In genomic region chr9:91044354-91044753, GRCh38 we compare ENCODE assay signal across 16 cellular contexts.
"Had no signal": no experiment of that assay in that cellular context is flagged by ENCODE, and none has a peak within 500 bp of the region (broad histone marks: within the 10 kb centered on the region; RNA-seq: fewer than 3 reads in every experiment).

No MANE protein-coding gene starts in this region.

- H3K4me2 ChIP-seq: SK-N-SH, smooth muscle cell had no signal

- H3K4me3 ChIP-seq: colonic mucosa, esophagus muscularis mucosa, mucosa of descending colon, sigmoid colon, smooth muscle cell had no signal

- H3K9me3 Mint-ChIP-seq: activated CD4-positive, alpha-beta T cell treated with anti-CD3 and anti-CD28 coated beads, Interleukin-2, amount 10 ng/mL, durations not matched to agents 7 days and 5 days; naive B cell; neural crest cell; stimulated activated memory B cell treated with anti-CD40 and anti-IgM and Interleukin-4, amounts not matched to agents 10 μg/mL and 1 μg/mL and 100 μg/mL, for 72 hours had no signal

- H3K4me1 ChIP-seq: colonic mucosa, esophagus muscularis mucosa, sigmoid colon had no signal

- H3K4me3 Mint-ChIP-seq: activated CD4-positive, alpha-beta T cell treated with anti-CD3 and anti-CD28 coated beads, Interleukin-2, amount 10 ng/mL, durations not matched to agents 7 days and 5 days; activated naive CD8-positive, alpha-beta T cell; naive B cell; neural crest cell; stimulated activated memory B cell treated with anti-CD40 and anti-IgM and Interleukin-4, amounts not matched to agents 10 μg/mL and 1 μg/mL and 100 μg/mL, for 72 hours had no signal

- DNase-seq: activated CD4-positive, alpha-beta T cell treated with anti-CD3 and anti-CD28 coated beads, Interleukin-2, amount 10 ng/mL, durations not matched to agents 7 days and 5 days; amniotic stem cell; colonic mucosa; left cardiac atrium; mesendoderm; mucosa of descending colon; naive B cell; posterior cingulate gyrus; sigmoid colon; SK-N-SH; stimulated activated CD4-positive, alpha-beta T cell treated with anti-CD3 and anti-CD28 coated beads, Interleukin-15, amount 100 ng/mL, for 24 hours had no signal

- H3K9ac ChIP-seq: SK-N-SH had no signal

- H3K36me3 Mint-ChIP-seq: naive B cell; stimulated activated memory B cell treated with anti-CD40 and anti-IgM and Interleukin-4, amounts not matched to agents 10 μg/mL and 1 μg/mL and 100 μg/mL, for 72 hours had no signal

- H3K36me3 ChIP-seq: colonic mucosa, esophagus muscularis mucosa, sigmoid colon had no signal

- H3K27ac ChIP-seq: colonic mucosa, esophagus muscularis mucosa had no signal

- H3K27ac Mint-ChIP-seq: activated CD4-positive, alpha-beta T cell treated with anti-CD3 and anti-CD28 coated beads, Interleukin-2, amount 10 ng/mL, durations not matched to agents 7 days and 5 days; naive B cell; stimulated activated memory B cell treated with anti-CD40 and anti-IgM and Interleukin-4, amounts not matched to agents 10 μg/mL and 1 μg/mL and 100 μg/mL, for 72 hours had no signal

- H3K9me3 ChIP-seq: colonic mucosa, esophagus muscularis mucosa, mucosa of descending colon, sigmoid colon, SK-N-SH had no signal

- ATAC-seq: left cardiac atrium; mucosa of descending colon; stimulated activated memory B cell treated with anti-CD40 and anti-IgM and Interleukin-4, amounts not matched to agents 10 μg/mL and 1 μg/mL and 100 μg/mL, for 72 hours had no signal

- H3K27me3 ChIP-seq: colonic mucosa, sigmoid colon had no signal

- H3K27me3 Mint-ChIP-seq: activated CD4-positive, alpha-beta T cell treated with anti-CD3 and anti-CD28 coated beads, Interleukin-2, amount 10 ng/mL, durations not matched to agents 7 days and 5 days had no signal
